Comparison of ENCODE assay signal across 1 cellular context in genomic region chr20:58268421-58268821, GRCh38.
TF ChIP-seq lines count a peak whose summit lies in the region.

No MANE protein-coding gene starts in this region.

TF ChIP-seq in IMR-90, 13 proteins besides CTCF, POLR2A, EP300 and RAD21 (continued from another document):
- TF ChIP-seq CEBPB (IDR thresholded peaks at IDR 0.05; ENCODE audit: low read depth, low read length) (no peak), SMC3 (IDR thresholded peaks at IDR 0.05; ENCODE audit: low read depth, low read length) (no peak), FOS (IDR thresholded peaks at IDR 0.05; ENCODE audit: low read depth, low read length) (no peak), MAZ (IDR thresholded peaks at IDR 0.05; ENCODE audit: borderline replicate concordance, low read depth, low read length) (no peak), RCOR1 (IDR thresholded peaks at IDR 0.05; ENCODE audit: insufficient replicate concordance, low read length) (no peak), MXI1 (IDR thresholded peaks at IDR 0.05; ENCODE audit: borderline replicate concordance, low read depth, low read length) (no peak), NFE2L2 (IDR thresholded peaks at IDR 0.05; ENCODE audit: low read depth, low read length) (no peak)
